In the genomic region with DNA sequence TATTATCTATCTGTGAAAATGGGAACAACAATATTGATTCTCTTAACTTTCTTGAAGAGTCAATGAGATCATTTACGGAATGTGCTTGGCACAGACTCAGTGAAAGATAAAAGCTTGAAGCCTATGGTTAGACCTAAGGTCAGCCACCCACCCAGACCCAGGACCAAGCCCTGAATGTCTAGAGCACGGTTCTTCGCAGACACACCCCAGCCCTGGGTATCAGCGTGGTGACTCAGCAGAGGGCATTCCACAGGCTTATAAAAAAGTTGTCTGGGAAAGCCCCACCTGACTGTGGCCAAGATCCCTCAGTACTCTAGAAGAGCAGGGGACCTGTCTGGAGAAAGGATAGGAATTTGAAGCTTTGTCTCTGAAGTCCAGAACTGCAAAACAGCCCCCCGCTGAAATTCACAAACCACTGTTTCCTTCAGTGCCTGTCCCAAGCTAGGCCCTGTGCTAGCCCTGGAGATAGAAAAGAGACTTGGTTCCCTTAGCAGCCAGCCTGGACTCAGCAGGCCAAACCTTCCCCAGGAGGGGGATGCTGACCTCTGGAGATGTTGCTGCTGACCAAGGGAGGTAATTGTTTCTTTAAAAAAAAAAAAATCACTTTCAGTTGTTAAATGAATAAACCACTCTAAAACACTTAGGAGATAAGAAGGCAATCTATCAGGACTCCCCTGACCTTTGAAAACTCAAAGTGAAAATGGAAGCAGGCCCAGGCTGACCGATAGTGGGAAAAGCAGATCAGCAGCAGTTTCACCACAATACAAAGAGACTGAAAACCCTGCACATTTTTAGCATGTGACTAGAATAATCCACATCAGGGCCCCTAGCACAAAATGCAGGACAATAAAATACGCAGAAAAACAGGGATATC, we compare ENCODE assay signal across 1 cellular context.
TF ChIP-seq lines count a peak whose summit lies in the region.

No MANE protein-coding gene starts in this region.

TF ChIP-seq in GM12878, 131 proteins besides CTCF, POLR2A, EP300 and RAD21 (continued from another document and continues in another):
- TF ChIP-seq, protein P1, sequence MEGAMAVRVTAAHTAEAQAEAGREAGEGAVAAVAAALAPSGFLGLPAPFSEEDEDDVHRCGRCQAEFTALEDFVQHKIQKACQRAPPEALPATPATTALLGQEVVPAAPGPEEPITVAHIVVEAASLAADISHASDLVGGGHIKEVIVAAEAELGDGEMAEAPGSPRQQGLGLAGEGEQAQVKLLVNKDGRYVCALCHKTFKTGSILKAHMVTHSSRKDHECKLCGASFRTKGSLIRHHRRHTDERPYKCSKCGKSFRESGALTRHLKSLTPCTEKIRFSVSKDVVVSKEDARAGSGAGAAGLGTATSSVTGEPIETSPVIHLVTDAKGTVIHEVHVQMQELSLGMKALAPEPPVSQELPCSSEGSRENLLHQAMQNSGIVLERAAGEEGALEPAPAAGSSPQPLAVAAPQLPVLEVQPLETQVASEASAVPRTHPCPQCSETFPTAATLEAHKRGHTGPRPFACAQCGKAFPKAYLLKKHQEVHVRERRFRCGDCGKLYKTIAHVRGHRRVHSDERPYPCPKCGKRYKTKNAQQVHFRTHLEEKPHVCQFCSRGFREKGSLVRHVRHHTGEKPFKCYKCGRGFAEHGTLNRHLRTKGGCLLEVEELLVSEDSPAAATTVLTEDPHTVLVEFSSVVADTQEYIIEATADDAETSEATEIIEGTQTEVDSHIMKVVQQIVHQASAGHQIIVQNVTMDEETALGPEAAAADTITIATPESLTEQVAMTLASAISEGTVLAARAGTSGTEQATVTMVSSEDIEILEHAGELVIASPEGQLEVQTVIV (IDR thresholded peaks at IDR 0.05; ENCODE audit: borderline replicate concordance, partially characterized antibody): no peak
- peak; percentile 32; the same call in 1 of the 2 replicates for TF ChIP-seq CBX5 (IDR thresholded peaks at IDR 0.05; ENCODE audit: low read depth)
- TF ChIP-seq IKZF2 (IDR thresholded peaks at IDR 0.05): peak; percentile 91 to 94
- no peak for TF ChIP-seq HCFC1 (IDR thresholded peaks at IDR 0.05; ENCODE audit: low read length)
- no peak for TF ChIP-seq SMAD5 (IDR thresholded peaks at IDR 0.05; ENCODE audit: low read depth)
- TF ChIP-seq CREB1 (IDR thresholded peaks at IDR 0.05; ENCODE audit: low read depth): peak; percentile 39; the same call in 1 of the 2 replicates
- no peak for TF ChIP-seq ESRRA (IDR thresholded peaks at IDR 0.05; ENCODE audit: low read length)
- no peak for TF ChIP-seq MYC (IDR thresholded peaks at IDR 0.05; ENCODE audit: insufficient read depth, insufficient read length, insufficient replicate concordance, low read length, severe bottlenecking)
- no peak for TF ChIP-seq ZNF207 (IDR thresholded peaks at IDR 0.05; ENCODE audit: borderline replicate concordance)
- TF ChIP-seq, protein P2, sequence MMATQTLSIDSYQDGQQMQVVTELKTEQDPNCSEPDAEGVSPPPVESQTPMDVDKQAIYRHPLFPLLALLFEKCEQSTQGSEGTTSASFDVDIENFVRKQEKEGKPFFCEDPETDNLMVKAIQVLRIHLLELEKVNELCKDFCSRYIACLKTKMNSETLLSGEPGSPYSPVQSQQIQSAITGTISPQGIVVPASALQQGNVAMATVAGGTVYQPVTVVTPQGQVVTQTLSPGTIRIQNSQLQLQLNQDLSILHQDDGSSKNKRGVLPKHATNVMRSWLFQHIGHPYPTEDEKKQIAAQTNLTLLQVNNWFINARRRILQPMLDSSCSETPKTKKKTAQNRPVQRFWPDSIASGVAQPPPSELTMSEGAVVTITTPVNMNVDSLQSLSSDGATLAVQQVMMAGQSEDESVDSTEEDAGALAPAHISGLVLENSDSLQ (IDR thresholded peaks at IDR 0.05): peak; percentile 41; the same call in 1 of the 2 replicates
- no peak for TF ChIP-seq SUPT20H (IDR thresholded peaks at IDR 0.05; ENCODE audit: borderline replicate concordance, control insufficient read depth, low read depth, low read length)
- TF ChIP-seq MEF2B (IDR thresholded peaks at IDR 0.05; ENCODE audit: partially characterized antibody, poor library complexity, severe bottlenecking): peak; percentile 69
- TF ChIP-seq KLF5 (IDR thresholded peaks at IDR 0.05; ENCODE audit: partially characterized antibody): no peak
- no peak for TF ChIP-seq MYB (IDR thresholded peaks at IDR 0.05; ENCODE audit: borderline replicate concordance, low read depth, low read length)
- TF ChIP-seq RCOR1 (conservative IDR thresholded peaks at IDR 0.05; ENCODE audit: low read depth, low read length): 0 out of 2 replicates have a peak, but pooled peaks have one; percentile 32
- peak; percentile 96 for TF ChIP-seq ZNF384 (IDR thresholded peaks at IDR 0.05; ENCODE audit: borderline replicate concordance, low read depth, low read length)
- TF ChIP-seq, protein P3, sequence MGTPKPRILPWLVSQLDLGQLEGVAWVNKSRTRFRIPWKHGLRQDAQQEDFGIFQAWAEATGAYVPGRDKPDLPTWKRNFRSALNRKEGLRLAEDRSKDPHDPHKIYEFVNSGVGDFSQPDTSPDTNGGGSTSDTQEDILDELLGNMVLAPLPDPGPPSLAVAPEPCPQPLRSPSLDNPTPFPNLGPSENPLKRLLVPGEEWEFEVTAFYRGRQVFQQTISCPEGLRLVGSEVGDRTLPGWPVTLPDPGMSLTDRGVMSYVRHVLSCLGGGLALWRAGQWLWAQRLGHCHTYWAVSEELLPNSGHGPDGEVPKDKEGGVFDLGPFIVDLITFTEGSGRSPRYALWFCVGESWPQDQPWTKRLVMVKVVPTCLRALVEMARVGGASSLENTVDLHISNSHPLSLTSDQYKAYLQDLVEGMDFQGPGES (IDR thresholded peaks at IDR 0.05): no peak
- no peak for TF ChIP-seq GATAD2B (conservative IDR thresholded peaks at IDR 0.05; ENCODE audit: low read depth)
- TF ChIP-seq, protein P4, sequence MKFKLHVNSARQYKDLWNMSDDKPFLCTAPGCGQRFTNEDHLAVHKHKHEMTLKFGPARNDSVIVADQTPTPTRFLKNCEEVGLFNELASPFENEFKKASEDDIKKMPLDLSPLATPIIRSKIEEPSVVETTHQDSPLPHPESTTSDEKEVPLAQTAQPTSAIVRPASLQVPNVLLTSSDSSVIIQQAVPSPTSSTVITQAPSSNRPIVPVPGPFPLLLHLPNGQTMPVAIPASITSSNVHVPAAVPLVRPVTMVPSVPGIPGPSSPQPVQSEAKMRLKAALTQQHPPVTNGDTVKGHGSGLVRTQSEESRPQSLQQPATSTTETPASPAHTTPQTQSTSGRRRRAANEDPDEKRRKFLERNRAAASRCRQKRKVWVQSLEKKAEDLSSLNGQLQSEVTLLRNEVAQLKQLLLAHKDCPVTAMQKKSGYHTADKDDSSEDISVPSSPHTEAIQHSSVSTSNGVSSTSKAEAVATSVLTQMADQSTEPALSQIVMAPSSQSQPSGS (IDR thresholded peaks at IDR 0.05; ENCODE audit: low read length): peak; percentile 92
- no peak for TF ChIP-seq POLR2AphosphoS2 (IDR thresholded peaks at IDR 0.05; ENCODE audit: low read depth, low read length)
- TF ChIP-seq ZBED1 (IDR thresholded peaks at IDR 0.05; ENCODE audit: borderline replicate concordance): peak; percentile 89
- no peak for TF ChIP-seq CHD1 (IDR thresholded peaks at IDR 0.05; ENCODE audit: low read depth, low read length)
- no peak for TF ChIP-seq SREBF1 (IDR thresholded peaks at IDR 0.05; ENCODE audit: low read length)
- 0 out of 2 replicates have a peak, but pooled peaks have one; percentile 65 for TF ChIP-seq NBN (IDR thresholded peaks at IDR 0.05)
- TF ChIP-seq PAX5 (IDR thresholded peaks at IDR 0.05; ENCODE audit: borderline replicate concordance, low read depth, low read length): peak; percentile 84; the same call in 1 of the 2 replicates
- no peak for TF ChIP-seq SIX5 (IDR thresholded peaks at IDR 0.05; ENCODE audit: low read depth, low read length, severe bottlenecking)
- TF ChIP-seq, protein P5, sequence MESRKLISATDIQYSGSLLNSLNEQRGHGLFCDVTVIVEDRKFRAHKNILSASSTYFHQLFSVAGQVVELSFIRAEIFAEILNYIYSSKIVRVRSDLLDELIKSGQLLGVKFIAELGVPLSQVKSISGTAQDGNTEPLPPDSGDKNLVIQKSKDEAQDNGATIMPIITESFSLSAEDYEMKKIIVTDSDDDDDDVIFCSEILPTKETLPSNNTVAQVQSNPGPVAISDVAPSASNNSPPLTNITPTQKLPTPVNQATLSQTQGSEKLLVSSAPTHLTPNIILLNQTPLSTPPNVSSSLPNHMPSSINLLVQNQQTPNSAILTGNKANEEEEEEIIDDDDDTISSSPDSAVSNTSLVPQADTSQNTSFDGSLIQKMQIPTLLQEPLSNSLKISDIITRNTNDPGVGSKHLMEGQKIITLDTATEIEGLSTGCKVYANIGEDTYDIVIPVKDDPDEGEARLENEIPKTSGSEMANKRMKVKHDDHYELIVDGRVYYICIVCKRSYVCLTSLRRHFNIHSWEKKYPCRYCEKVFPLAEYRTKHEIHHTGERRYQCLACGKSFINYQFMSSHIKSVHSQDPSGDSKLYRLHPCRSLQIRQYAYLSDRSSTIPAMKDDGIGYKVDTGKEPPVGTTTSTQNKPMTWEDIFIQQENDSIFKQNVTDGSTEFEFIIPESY (IDR thresholded peaks at IDR 0.05): no peak
- no peak for TF ChIP-seq SMAD1 (IDR thresholded peaks at IDR 0.05; ENCODE audit: low read depth, partially characterized antibody)
- TF ChIP-seq SIN3A (IDR thresholded peaks at IDR 0.05; ENCODE audit: low read depth, low read length): no peak
- TF ChIP-seq FOXK2 (IDR thresholded peaks at IDR 0.05): no peak
- no peak for TF ChIP-seq SMARCA5 (IDR thresholded peaks at IDR 0.05)
- peak; percentile 45; the same call in 1 of the 2 replicates for TF ChIP-seq ZNF217 (IDR thresholded peaks at IDR 0.05)
- TF ChIP-seq BHLHE40 (IDR thresholded peaks at IDR 0.05; ENCODE audit: borderline replicate concordance in 1 of 2, low read depth in 2 of 2, low read length in 1 of 2): peak; percentile 97 to 98
- peak; percentile 74 for TF ChIP-seq NR2C1 (IDR thresholded peaks at IDR 0.05)
- no peak for TF ChIP-seq TAF1 (IDR thresholded peaks at IDR 0.05; ENCODE audit: borderline replicate concordance, low read depth, low read length)
- TF ChIP-seq, protein P6, sequence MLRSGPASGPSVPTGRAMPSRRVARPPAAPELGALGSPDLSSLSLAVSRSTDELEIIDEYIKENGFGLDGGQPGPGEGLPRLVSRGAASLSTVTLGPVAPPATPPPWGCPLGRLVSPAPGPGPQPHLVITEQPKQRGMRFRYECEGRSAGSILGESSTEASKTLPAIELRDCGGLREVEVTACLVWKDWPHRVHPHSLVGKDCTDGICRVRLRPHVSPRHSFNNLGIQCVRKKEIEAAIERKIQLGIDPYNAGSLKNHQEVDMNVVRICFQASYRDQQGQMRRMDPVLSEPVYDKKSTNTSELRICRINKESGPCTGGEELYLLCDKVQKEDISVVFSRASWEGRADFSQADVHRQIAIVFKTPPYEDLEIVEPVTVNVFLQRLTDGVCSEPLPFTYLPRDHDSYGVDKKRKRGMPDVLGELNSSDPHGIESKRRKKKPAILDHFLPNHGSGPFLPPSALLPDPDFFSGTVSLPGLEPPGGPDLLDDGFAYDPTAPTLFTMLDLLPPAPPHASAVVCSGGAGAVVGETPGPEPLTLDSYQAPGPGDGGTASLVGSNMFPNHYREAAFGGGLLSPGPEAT (IDR thresholded peaks at IDR 0.05; ENCODE audit: low read depth): peak; percentile 86; the same call in 1 of the 2 replicates
- no peak for TF ChIP-seq RB1 (IDR thresholded peaks at IDR 0.05; ENCODE audit: borderline replicate concordance)
- peak; percentile 91 for TF ChIP-seq MTA2 (IDR thresholded peaks at IDR 0.05; ENCODE audit: low read depth)
- no peak for TF ChIP-seq BRCA1 (IDR thresholded peaks at IDR 0.05; ENCODE audit: low read depth, low read length)
- TF ChIP-seq JUND (IDR thresholded peaks at IDR 0.05; ENCODE audit: low read depth, low read length): peak; percentile 83
- peak; percentile 66 for TF ChIP-seq ATF7 (IDR thresholded peaks at IDR 0.05; ENCODE audit: low read depth)
- TF ChIP-seq PML (IDR thresholded peaks at IDR 0.05; ENCODE audit: low read length): peak; percentile 79
- TF ChIP-seq TCF3 (IDR thresholded peaks at IDR 0.05; ENCODE audit: borderline replicate concordance, insufficient read depth, low read depth, low read length): 0 out of 2 replicates have a peak, but pooled peaks have one; percentile 10
- TF ChIP-seq TBL1XR1 (IDR thresholded peaks at IDR 0.05; ENCODE audit: low read depth, low read length): peak; percentile 97
- peak; percentile 73 for TF ChIP-seq GABPA (IDR thresholded peaks at IDR 0.05; ENCODE audit: low read depth)
- TF ChIP-seq, protein P7, sequence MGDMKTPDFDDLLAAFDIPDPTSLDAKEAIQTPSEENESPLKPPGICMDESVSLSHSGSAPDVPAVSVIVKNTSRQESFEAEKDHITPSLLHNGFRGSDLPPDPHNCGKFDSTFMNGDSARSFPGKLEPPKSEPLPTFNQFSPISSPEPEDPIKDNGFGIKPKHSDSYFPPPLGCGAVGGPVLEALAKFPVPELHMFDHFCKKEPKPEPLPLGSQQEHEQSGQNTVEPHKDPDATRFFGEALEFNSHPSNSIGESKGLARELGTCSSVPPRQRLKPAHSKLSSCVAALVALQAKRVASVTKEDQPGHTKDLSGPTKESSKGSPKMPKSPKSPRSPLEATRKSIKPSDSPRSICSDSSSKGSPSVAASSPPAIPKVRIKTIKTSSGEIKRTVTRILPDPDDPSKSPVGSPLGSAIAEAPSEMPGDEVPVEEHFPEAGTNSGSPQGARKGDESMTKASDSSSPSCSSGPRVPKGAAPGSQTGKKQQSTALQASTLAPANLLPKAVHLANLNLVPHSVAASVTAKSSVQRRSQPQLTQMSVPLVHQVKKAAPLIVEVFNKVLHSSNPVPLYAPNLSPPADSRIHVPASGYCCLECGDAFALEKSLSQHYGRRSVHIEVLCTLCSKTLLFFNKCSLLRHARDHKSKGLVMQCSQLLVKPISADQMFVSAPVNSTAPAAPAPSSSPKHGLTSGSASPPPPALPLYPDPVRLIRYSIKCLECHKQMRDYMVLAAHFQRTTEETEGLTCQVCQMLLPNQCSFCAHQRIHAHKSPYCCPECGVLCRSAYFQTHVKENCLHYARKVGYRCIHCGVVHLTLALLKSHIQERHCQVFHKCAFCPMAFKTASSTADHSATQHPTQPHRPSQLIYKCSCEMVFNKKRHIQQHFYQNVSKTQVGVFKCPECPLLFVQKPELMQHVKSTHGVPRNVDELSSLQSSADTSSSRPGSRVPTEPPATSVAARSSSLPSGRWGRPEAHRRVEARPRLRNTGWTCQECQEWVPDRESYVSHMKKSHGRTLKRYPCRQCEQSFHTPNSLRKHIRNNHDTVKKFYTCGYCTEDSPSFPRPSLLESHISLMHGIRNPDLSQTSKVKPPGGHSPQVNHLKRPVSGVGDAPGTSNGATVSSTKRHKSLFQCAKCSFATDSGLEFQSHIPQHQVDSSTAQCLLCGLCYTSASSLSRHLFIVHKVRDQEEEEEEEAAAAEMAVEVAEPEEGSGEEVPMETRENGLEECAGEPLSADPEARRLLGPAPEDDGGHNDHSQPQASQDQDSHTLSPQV (IDR thresholded peaks at IDR 0.05): no peak
- TF ChIP-seq, protein P8, sequence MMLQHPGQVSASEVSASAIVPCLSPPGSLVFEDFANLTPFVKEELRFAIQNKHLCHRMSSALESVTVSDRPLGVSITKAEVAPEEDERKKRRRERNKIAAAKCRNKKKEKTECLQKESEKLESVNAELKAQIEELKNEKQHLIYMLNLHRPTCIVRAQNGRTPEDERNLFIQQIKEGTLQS (IDR thresholded peaks at IDR 0.05; ENCODE audit: borderline replicate concordance, extremely low read depth, low read depth, low read length): no peak
- TF ChIP-seq STAT3 (IDR thresholded peaks at IDR 0.05; ENCODE audit: low read depth, low read length): peak; percentile 82; the same call in 1 of the 2 replicates
